In genomic region chr10:29304259-29305030, GRCh38 we compare ENCODE assay signal across 9 cellular contexts. TPM values are rescaled to one million over a fixed set of nuclear protein-coding genes. Genes with fewer than 3 reads are reported as not detected.
DNase-seq lines count a peak whose midpoint lies in the region; ATAC-seq and TF ChIP-seq lines count a peak whose summit lies in the region.
"Had no signal": no experiment of that assay in that cellular context is flagged by ENCODE, and none has a peak within 500 bp of the region (broad histone marks: within the 10 kb centered on the region; RNA-seq: fewer than 3 reads in every experiment).

No MANE protein-coding gene starts in this region.

- peak overlapping the region; percentile 60 for H3K9ac ChIP-seq in OCI-LY3 (ENCODE audit: low read length)

- DNase-seq in A172 (ENCODE audit: low spot score) = peak; percentile 71
- peak; percentile 60 for DNase-seq in GM10248 (ENCODE audit: extremely low spot score)
- peak; percentile 39 for DNase-seq in Jurkat, Clone E6-1 (ENCODE audit: low read depth, low spot score)
- DNase-seq in brain pericyte (ENCODE audit: low read depth, low spot score) = peak; percentile 38
- DNase-seq in inferior parietal cortex (ENCODE audit: extremely low spot score) = peak; percentile 93
- peak; percentile 36 for DNase-seq in stimulated activated CD4-positive, alpha-beta T cell treated with anti-CD3 and anti-CD28 coated beads, Interleukin-15, amount 100 ng/mL, for 24 hours

- H2AFZ ChIP-seq in OCI-LY3 (ENCODE audit: low read depth, low read length) = peak overlapping the region; percentile 100

- H3K79me2 ChIP-seq in OCI-LY3 (ENCODE audit: low read length) = no peaks in the 10 kb centered on the region

- peak overlapping the region; percentile 74 for H3K4me2 ChIP-seq in OCI-LY3 (ENCODE audit: low read length)

- peaks cover 17% of the 10 kb centered on the region; the same call in 1 of the 2 replicates for H3K4me1 ChIP-seq in OCI-LY3 (ENCODE audit: low read length)

- no peaks in the 10 kb centered on the region for H4K20me1 ChIP-seq in OCI-LY3 (ENCODE audit: insufficient read depth, low read length)

- 0 out of 2 replicates have a peak, but pooled peaks cover 3% of the 10 kb centered on the region for H3K9me3 ChIP-seq in OCI-LY3 (ENCODE audit: insufficient read depth, low read length)

- CTCF ChIA-PET in GM10248 (lab: Yijun Ruan, JAX) = interaction anchor here (0.7 to 4.0 kb wide), 26 partner anchors 9 to 676 kb away, joined by 3 to 44 read pairs (median 4); no protein-coding TSS in a partner anchor

- no peaks in the 10 kb centered on the region for H3K36me3 ChIP-seq in OCI-LY3 (replicated peaks; ENCODE audit: low read depth, low read length)

- TF ChIP-seq CTCF in GM10248 (IDR thresholded peaks at IDR 0.05; ENCODE audit: control extremely low read depth, extremely low read depth, low read depth, missing control alignments) (peak; percentile 86), OCI-LY3 (IDR thresholded peaks at IDR 0.05; ENCODE audit: low read depth, low read length) (peak; percentile 79)

- no peak for ATAC-seq in GM21737 (IDR thresholded peaks at IDR 0.05; ENCODE audit: unreplicated experiment)

- no peak overlapping the region for H3K4me3 ChIP-seq in Jurkat, Clone E6-1 (ENCODE audit: low read length)
- H3K4me3 ChIP-seq in OCI-LY3 (ENCODE audit: low read length) = peak overlapping the region; percentile 75

- POLR2A ChIA-PET in GM10248 (lab: Yijun Ruan, JAX) = no interaction called here

- H3K27ac ChIP-seq in OCI-LY3 (ENCODE audit: low read length) = no peak overlapping the region

- no peaks in the 10 kb centered on the region for H3K27me3 ChIP-seq in OCI-LY3 (ENCODE audit: low read depth, low read length)

RNA-seq across cellular contexts. Expression of gene LYZL1, which starts 15.6 kb away (rescaled TPM):
- not detected in 2 replicates for total RNA-seq in A172 (2014; rRNA removed; shearing (Covaris generic))
- not detected for polyA plus RNA-seq in Jurkat, Clone E6-1 (2012; ENCODE audit: insufficient read depth, insufficient read length)
- total RNA-seq: mononuclear cell had no signal

Comparison
In these comparisons a context has a peak if more than half of its experiments do, and no peak if none do; other contexts are left out.
1. DNase-seq: peak in every context shown above with its lines; median percentile 93 in inferior parietal cortex; 71 in A172; 60 in GM10248; 39 in Jurkat, Clone E6-1; 38 in brain pericyte; 36 in stimulated activated CD4-positive, alpha-beta T cell treated with anti-CD3 and anti-CD28 coated beads, Interleukin-15, amount 100 ng/mL, for 24 hours.